In the genomic region with DNA sequence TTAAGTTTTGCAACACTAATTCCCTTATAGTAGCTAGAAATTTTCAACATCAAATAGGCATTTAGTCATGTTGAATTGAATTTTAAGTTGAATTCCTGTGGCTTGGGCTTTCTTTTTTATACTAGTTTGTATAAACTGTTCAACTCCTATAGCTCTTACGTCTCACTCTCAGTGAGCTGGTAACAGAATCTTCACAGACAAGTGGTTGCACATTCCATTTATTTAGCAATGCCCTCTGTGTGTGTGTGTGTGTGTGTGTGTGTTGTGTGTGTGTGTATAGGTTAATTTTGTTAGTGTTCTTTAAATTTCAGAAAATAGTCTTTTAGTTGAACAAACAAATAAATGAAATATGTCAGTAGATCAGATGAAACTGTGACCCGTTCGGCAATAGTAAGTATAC, we compare ENCODE assay signal across 24 cellular contexts.
"Had no signal": no experiment of that assay in that cellular context is flagged by ENCODE, and none has a peak within 500 bp of the region (broad histone marks: within the 10 kb centered on the region; RNA-seq: fewer than 3 reads in every experiment).

No MANE protein-coding gene starts in this region.

- H3K27me3 Mint-ChIP-seq: activated T-cell treated with anti-CD3 and anti-CD28 coated beads, Interleukin-2, amount 50 U/mL, for 24 hours; activated T-helper 17 cell treated with anti-CD3 and anti-CD28 coated beads, Interleukin-2, amount 50 U/mL, for 72 hours; brain; natural killer cell treated with Interleukin-12 subunit alpha and Interleukin-12 subunit beta and Interleukin-15 and Interleukin-18, amount 100 ng/mL, for 72 hours; stimulated activated naive CD8-positive, alpha-beta T cell treated with anti-CD3 and anti-CD28 coated beads, Interleukin-15, Interleukin-2, amounts not matched to agents 100 ng/mL and 50 ng/mL, for 24 hours had no signal

- H3K4me3 Mint-ChIP-seq: activated T-cell treated with anti-CD3 and anti-CD28 coated beads, Interleukin-2, amount 50 U/mL, for 24 hours; activated T-helper 17 cell treated with anti-CD3 and anti-CD28 coated beads, Interleukin-2, amount 50 U/mL, for 72 hours; immature natural killer cell; natural killer cell treated with Interleukin-12 subunit alpha and Interleukin-12 subunit beta and Interleukin-15 and Interleukin-18, amount 100 ng/mL, for 72 hours; stimulated activated naive CD8-positive, alpha-beta T cell treated with anti-CD3 and anti-CD28 coated beads, Interleukin-15, Interleukin-2, amounts not matched to agents 100 ng/mL and 50 ng/mL, for 24 hours had no signal

- H3K36me3 Mint-ChIP-seq: activated naive CD4-positive, alpha-beta T cell treated with anti-CD3 and anti-CD28 coated beads, Interleukin-2, amount 50 U/mL, for 72 hours; brain; immature natural killer cell; natural killer cell treated with Interleukin-12 subunit alpha and Interleukin-12 subunit beta and Interleukin-15 and Interleukin-18, amount 100 ng/mL, for 72 hours had no signal

- H3K4me1 Mint-ChIP-seq: activated T-helper 17 cell treated with anti-CD3 and anti-CD28 coated beads, Interleukin-2, amount 50 U/mL, for 72 hours; immature natural killer cell had no signal

- H3K27ac Mint-ChIP-seq: activated naive CD4-positive, alpha-beta T cell treated with anti-CD3 and anti-CD28 coated beads, Interleukin-2, amount 50 U/mL, for 72 hours; activated T-cell treated with anti-CD3 and anti-CD28 coated beads, Interleukin-2, amount 50 U/mL, for 24 hours; activated T-helper 17 cell treated with anti-CD3 and anti-CD28 coated beads, Interleukin-2, amount 50 U/mL, for 72 hours; immature natural killer cell; natural killer cell treated with Interleukin-12 subunit alpha and Interleukin-12 subunit beta and Interleukin-15 and Interleukin-18, amount 100 ng/mL, for 72 hours; stimulated activated naive CD8-positive, alpha-beta T cell treated with anti-CD3 and anti-CD28 coated beads, Interleukin-15, Interleukin-2, amounts not matched to agents 100 ng/mL and 50 ng/mL, for 24 hours had no signal

- H3K9me3 Mint-ChIP-seq: activated naive CD4-positive, alpha-beta T cell treated with anti-CD3 and anti-CD28 coated beads, Interleukin-2, amount 50 U/mL, for 72 hours; activated T-cell treated with anti-CD3 and anti-CD28 coated beads, Interleukin-2, amount 50 U/mL, for 24 hours; activated T-helper 17 cell treated with anti-CD3 and anti-CD28 coated beads, Interleukin-2, amount 50 U/mL, for 72 hours; stimulated activated naive CD8-positive, alpha-beta T cell treated with anti-CD3 and anti-CD28 coated beads, Interleukin-15, Interleukin-2, amounts not matched to agents 100 ng/mL and 50 ng/mL, for 24 hours had no signal

- DNase-seq: activated CD4-positive, CD25-positive, alpha-beta regulatory T cell treated with anti-CD3 and anti-CD28 coated beads, Interleukin-2, amount 50 U/mL, for 72 hours; activated CD8-positive, alpha-beta memory T cell treated with anti-CD3 and anti-CD28 coated beads for 24 hours; activated CD8-positive, alpha-beta memory T cell treated with anti-CD3 and anti-CD28 coated beads, Interleukin-2, amount 50 U/mL, for 4 hours; activated T-cell treated with anti-CD3 and anti-CD28 coated beads, Interleukin-2, amount 50 U/mL, for 24 hours; amniotic stem cell; caudate nucleus; colonic mucosa; foreskin keratinocyte; immature natural killer cell; pancreas; psoas muscle; stimulated activated CD4-positive, alpha-beta T cell treated with anti-CD3 and anti-CD28 coated beads, Interleukin-12 subunit alpha, Interleukin-12 subunit beta, amount 100 ng/mL, for 4 hours; stimulated activated CD4-positive, alpha-beta T cell treated with anti-CD3 and anti-CD28 coated beads, Interleukin-4, amount 100 ng/mL, for 4 hours; substantia nigra; tibial artery; WERI-Rb-1 had no signal

- H3K4me3 ChIP-seq: colonic mucosa, esophagus muscularis mucosa, pancreas, psoas muscle, right atrium auricular region, SK-N-MC, tibial artery had no signal
